10 cellular contexts compared by ENCODE assay signal in genomic region chr2:170221317-170222288, GRCh38. TPM values are rescaled to one million over a fixed set of nuclear protein-coding genes. Genes with fewer than 3 reads are reported as not detected.
DNase-seq lines count a peak whose midpoint lies in the region; ATAC-seq and TF ChIP-seq lines count a peak whose summit lies in the region.
"Had no signal": no experiment of that assay in that cellular context is flagged by ENCODE, and none has a peak within 500 bp of the region (broad histone marks: within the 10 kb centered on the region; RNA-seq: fewer than 3 reads in every experiment).

No MANE protein-coding gene starts in this region.

- H3K27me3 ChIP-seq in mammary epithelial cell (ENCODE audit: insufficient read depth, low read length) (no peaks in the 10 kb centered on the region), transverse colon (no peaks in the 10 kb centered on the region)
- H3K27me3 ChIP-seq in effector memory CD4-positive, alpha-beta T cell (replicated peaks; ENCODE audit: control insufficient read depth, insufficient read depth, low read length, poor library complexity, severe bottlenecking) = no peaks in the 10 kb centered on the region
- H3K27me3 ChIP-seq: neutrophil had no signal

- no peak for TF ChIP-seq POLR2A in transverse colon (IDR thresholded peaks at IDR 0.05)

- no peak overlapping the region for H3K4me3 ChIP-seq in mammary epithelial cell (replicated peaks in 1 of 3; ENCODE audit: insufficient read depth in 1 of 3, low read depth in 2 of 3, low read length in 3 of 3)
- H3K4me3 ChIP-seq in transverse colon = no peak overlapping the region
- H3K4me3 ChIP-seq in effector memory CD4-positive, alpha-beta T cell (ENCODE audit: insufficient read depth, low read depth, low read length, poor library complexity, severe bottlenecking) = no peak overlapping the region

- no peaks in the 10 kb centered on the region for H3K9me3 Mint-ChIP-seq in activated naive CD8-positive, alpha-beta T cell treated with anti-CD3 and anti-CD28 coated beads for 36 hours

- H3K27me3 Mint-ChIP-seq in activated naive CD8-positive, alpha-beta T cell treated with anti-CD3 and anti-CD28 coated beads for 36 hours = no peaks in the 10 kb centered on the region

- no peaks in the 10 kb centered on the region for H3K36me3 ChIP-seq in mammary epithelial cell (ENCODE audit: insufficient read depth, low read length)
- H3K36me3 ChIP-seq in transverse colon = no peaks in the 10 kb centered on the region
- H3K36me3 ChIP-seq in effector memory CD4-positive, alpha-beta T cell (ENCODE audit: control insufficient read depth, insufficient read depth, low read length) = no peaks in the 10 kb centered on the region
- H3K36me3 ChIP-seq: neutrophil had no signal

- no peaks in the 10 kb centered on the region for H4K20me1 ChIP-seq in mammary epithelial cell (ENCODE audit: insufficient read depth, low read length)

- peak overlapping the region; percentile 27 for H3K4me2 ChIP-seq in mammary epithelial cell (ENCODE audit: insufficient read depth, low read depth, low read length)

- DNase-seq in EL = peak; percentile 20
- DNase-seq in NCI-H146 (lab: John Stamatoyannopoulos, UW) = peak; percentile 37
- DNase-seq in mammary epithelial cell = peak; percentile 58
- peak; percentile 41 to 76 for DNase-seq in lung microvascular endothelial cell (ENCODE audit: low read depth in 2 of 2)
- DNase-seq in activated naive CD8-positive, alpha-beta T cell treated with anti-CD3 and anti-CD28 coated beads for 36 hours = no peak
- DNase-seq in transverse colon = no peak
- DNase-seq in effector memory CD4-positive, alpha-beta T cell = no peak
- DNase-seq: NCI-H2029 had no signal

- H3K27ac ChIP-seq in mammary epithelial cell (ENCODE audit: insufficient read depth, low read depth, low read length) (peak overlapping the region; percentile 28), transverse colon (no peak overlapping the region)
- no peak overlapping the region for H3K27ac ChIP-seq in effector memory CD4-positive, alpha-beta T cell (ENCODE audit: insufficient read depth, low read length, poor library complexity, severe bottlenecking)
- H3K27ac ChIP-seq: neutrophil had no signal

- in situ Hi-C loops in mammary epithelial cell (cut with MboI; ENCODE audit: low sequenced_read_pairs in 2 of 2) (no loop called here), transverse colon (cut with MboI; ENCODE audit: low pct_ligation_motif_present in 1 of 4, low pct_unique_long_range_greater_than_20kb in 1 of 4, low sequenced_read_pairs in 3 of 4) (no loop called here)

- H2AFZ ChIP-seq in mammary epithelial cell (ENCODE audit: low read depth, low read length) = peak overlapping the region; percentile 40

- H3K27ac Mint-ChIP-seq in activated naive CD8-positive, alpha-beta T cell treated with anti-CD3 and anti-CD28 coated beads for 36 hours = no peak overlapping the region

- TF ChIP-seq EP300 in transverse colon (IDR thresholded peaks at IDR 0.05; ENCODE audit: low read depth) = no peak

- H3K79me2 ChIP-seq in mammary epithelial cell (ENCODE audit: insufficient read depth, low read length) = no peaks in the 10 kb centered on the region

- dilution Hi-C loops in mammary epithelial cell (cut with HindIII; ENCODE audit: low sequenced_read_pairs) = no loop called here

- 25% methylated on average over 6 of the region's 6 CpGs for WGBS in mammary epithelial cell (ENCODE audit: low coverage, missing lambda C conversion rate)
- 46 to 51% methylated on average over 6 of the region's 6 CpGs for WGBS in transverse colon (ENCODE audit: low coverage in 1 of 2), 2 donors

- CTCF ChIA-PET in mammary epithelial cell (lab: Charles Lee; ENCODE audit: low non-redundant PET) = no interaction called here

- intact Hi-C loops in mammary epithelial cell (cut with micrococcal nuclease) = no loop called here
- intact Hi-C loops in transverse colon (cut with DNase I; ENCODE audit: low total_unique reads) = no loop called here

- H3K4me3 Mint-ChIP-seq in activated naive CD8-positive, alpha-beta T cell treated with anti-CD3 and anti-CD28 coated beads for 36 hours = no peak overlapping the region

- H3K4me1 ChIP-seq in mammary epithelial cell (ENCODE audit: insufficient read depth, low read length) (peaks cover 15% of the 10 kb centered on the region), transverse colon (no peaks in the 10 kb centered on the region)
- no peaks in the 10 kb centered on the region for H3K4me1 ChIP-seq in effector memory CD4-positive, alpha-beta T cell (ENCODE audit: control insufficient read depth, insufficient read depth, low read length, poor library complexity, severe bottlenecking)

- H3K9me3 ChIP-seq in mammary epithelial cell (replicated peaks; ENCODE audit: insufficient read depth, low read length) (no peaks in the 10 kb centered on the region), transverse colon (no peaks in the 10 kb centered on the region)
- no peaks in the 10 kb centered on the region for H3K9me3 ChIP-seq in effector memory CD4-positive, alpha-beta T cell (ENCODE audit: control insufficient read depth, low read length)
- H3K9me3 ChIP-seq: neutrophil had no signal

- H3K9ac ChIP-seq in mammary epithelial cell (ENCODE audit: insufficient read depth, low read length) = no peak overlapping the region

- TF ChIP-seq CTCF in mammary epithelial cell (conservative IDR thresholded peaks at IDR 0.05 in 1 of 2, IDR thresholded peaks at IDR 0.05 in 1 of 2; ENCODE audit: extremely low read depth in 1 of 2, insufficient read depth in 1 of 2, low read depth in 1 of 2, low read length in 2 of 2) = no peak
- no peak for TF ChIP-seq CTCF in transverse colon (IDR thresholded peaks at IDR 0.05)

- no peaks in the 10 kb centered on the region for H3K36me3 Mint-ChIP-seq in activated naive CD8-positive, alpha-beta T cell treated with anti-CD3 and anti-CD28 coated beads for 36 hours

- BruUV-seq in mammary epithelial cell (replicated peaks; lab: Mats Ljungman, UMichigan) = TSS peak; percentile 54

- H3K4me1 Mint-ChIP-seq in activated naive CD8-positive, alpha-beta T cell treated with anti-CD3 and anti-CD28 coated beads for 36 hours = peaks cover 5% of the 10 kb centered on the region

- ATAC-seq in GM21515 (IDR thresholded peaks at IDR 0.05; ENCODE audit: unreplicated experiment) = no peak

RNA-seq across cellular contexts. Expression of gene MYO3B, which starts 43.7 kb away (rescaled TPM):
- total RNA-seq in mammary epithelial cell (under 1 TPM in 1 of 2 donors, not detected in 1; 0.24 TPM), lung microvascular endothelial cell (not detected in 2 replicates), transverse colon (under 1 TPM in 1 of 4 donors, not detected in 3; 0.48 TPM)
- polyA plus RNA-seq in mammary epithelial cell = 0.15 TPM
- polyA minus RNA-seq in mammary epithelial cell = not detected
- under 1 TPM; 0.04 to 0.08 TPM for total RNA-seq in activated naive CD8-positive, alpha-beta T cell treated with anti-CD3 and anti-CD28 coated beads for 36 hours

Comparison
In these comparisons a context has a peak if more than half of its experiments do, and no peak if none do; other contexts are left out.
1. DNase-seq: peak in EL (single experiment), NCI-H146 (single experiment), mammary epithelial cell (single experiment) and lung microvascular endothelial cell (2 of 2); none in activated naive CD8-positive, alpha-beta T cell treated with anti-CD3 and anti-CD28 coated beads for 36 hours (single experiment), transverse colon (single experiment) and effector memory CD4-positive, alpha-beta T cell (0 of 3).